8 cellular contexts compared by ENCODE assay signal in the genomic region with DNA sequence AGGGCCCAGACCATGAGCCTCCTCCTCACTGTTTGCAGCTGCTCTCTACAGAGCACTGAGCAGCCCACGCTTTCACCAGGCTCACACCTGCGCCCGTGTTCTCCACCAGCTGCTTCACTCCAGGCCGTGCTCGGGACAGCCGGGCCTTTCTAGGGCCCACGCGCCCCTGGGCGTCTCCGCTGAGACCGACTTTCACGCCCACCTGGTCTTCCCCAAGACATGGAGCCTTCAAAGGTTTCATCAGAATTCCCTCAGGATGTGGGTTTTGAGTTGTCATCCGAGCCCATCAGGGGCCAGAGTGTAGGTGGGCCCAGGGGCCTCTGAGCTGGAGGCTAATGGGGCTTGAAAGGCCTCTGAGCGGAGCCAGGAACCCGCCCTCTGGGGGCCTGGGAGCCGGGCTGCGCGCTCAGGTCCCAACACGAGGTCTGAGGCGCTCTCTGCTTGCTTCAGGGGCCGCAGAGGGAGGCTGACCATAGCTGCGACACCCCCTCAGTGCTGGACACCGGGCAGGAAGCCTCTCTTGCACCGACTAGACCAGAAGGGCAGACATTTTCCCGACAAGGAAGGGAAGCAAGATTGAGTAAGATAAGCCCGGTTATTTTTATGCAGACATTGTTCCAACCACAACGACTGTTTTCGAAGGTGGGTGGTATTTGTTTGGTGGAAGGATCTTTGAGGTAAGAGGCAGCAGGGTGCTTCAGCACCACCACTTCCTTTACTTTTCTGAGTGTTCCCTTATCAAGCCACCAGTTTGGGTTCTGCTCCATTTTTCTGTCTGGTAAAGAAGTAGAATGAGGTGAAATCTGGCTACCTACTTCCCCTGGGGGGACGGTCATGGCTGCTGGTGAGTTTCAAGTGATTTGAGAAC.
DNase-seq lines count a peak whose midpoint lies in the region; ATAC-seq and TF ChIP-seq lines count a peak whose summit lies in the region.

No MANE protein-coding gene starts in this region.

- H3K4me3 ChIP-seq in ovary: no peak overlapping the region

- H3K36me3 Mint-ChIP-seq in T-cell: no peaks in the 10 kb centered on the region

- intact Hi-C loops in posterior vena cava (cut with DNase I): no loop called here
- intact Hi-C loops in ovary (cut with DNase I): no loop called here

- H3K27ac ChIP-seq in angular gyrus (ENCODE audit: low read depth, low read length) (peak overlapping the region; percentile 25), ovary (no peak overlapping the region)

- peak overlapping the region; percentile 98 to 99 for H3K27ac Mint-ChIP-seq in T-cell

- DNase-seq in T-cell (peak in 33 of 34 experiments; percentile 8 to 66 (median 35)), posterior vena cava (ENCODE audit: low spot score) (no peak), ovary (no peak), NCI-H82 treated with DMSO at 0.1 percent for 48 hours (lab: John Stamatoyannopoulos, UW; ENCODE audit: unreplicated experiment) (no peak)
- peak; percentile 17 for DNase-seq in stimulated activated CD8-positive, alpha-beta memory T cell treated with anti-CD3 and anti-CD28 coated beads, Interleukin-15, amount 100 ng/mL, for 1 hour (ENCODE audit: low read depth)

- no peak for TF ChIP-seq EP300 in ovary (IDR thresholded peaks at IDR 0.05)

- H3K4me1 Mint-ChIP-seq in T-cell: peaks cover 72 to 77% (median 76%) of the 10 kb centered on the region in 3 donors

- CTCF ChIA-PET in T-cell (lab: Charles Lee): interaction anchor here (0.6 to 1.6 kb wide), 5 partner anchors 124 to 484 kb away, joined by 3 to 5 read pairs (median 4); no protein-coding TSS in a partner anchor

- H3K9me3 ChIP-seq in ovary: no peaks in the 10 kb centered on the region

- TF ChIP-seq POLR2A in ovary (IDR thresholded peaks at IDR 0.05): no peak

- peak overlapping the region; percentile 70 to 79 (median 74) for H3K4me3 Mint-ChIP-seq in T-cell

- no peaks in the 10 kb centered on the region for H3K36me3 ChIP-seq in ovary

- H3K9me3 Mint-ChIP-seq in T-cell: no peaks in the 10 kb centered on the region

- WGBS in ovary, 3 donors: 83 to 88% (median 87%) methylated on average over 29 of the region's 29 CpGs

- ATAC-seq in GM18508 (IDR thresholded peaks at IDR 0.05; ENCODE audit: insufficient read depth, unreplicated experiment) (peak; percentile 41), HG02759 (IDR thresholded peaks at IDR 0.05; ENCODE audit: unreplicated experiment) (peak; percentile 75), T-cell (replicated peaks in 1 of 4) (peak; percentile 85 to 92 (median 86))

- no peak for TF ChIP-seq CTCF in ovary (IDR thresholded peaks at IDR 0.05)

- POLR2A ChIA-PET in T-cell (lab: Charles Lee): interaction anchor here in 1 of 2 donors (0.7 to 0.9 kb wide), 2 partner anchors 9 to 34 kb away, joined by 3 to 4 read pairs; no protein-coding TSS in a partner anchor

- H3K27me3 ChIP-seq in ovary: no peaks in the 10 kb centered on the region

- no peaks in the 10 kb centered on the region for H3K27me3 Mint-ChIP-seq in T-cell

- H3K4me1 ChIP-seq in ovary (ENCODE audit: insufficient read depth): peaks cover 3% of the 10 kb centered on the region

Comparison
In these comparisons a context has a peak if more than half of its experiments do, and no peak if none do; other contexts are left out.
1. DNase-seq: peak in T-cell (33 of 34) and stimulated activated CD8-positive, alpha-beta memory T cell treated with anti-CD3 and anti-CD28 coated beads, Interleukin-15, amount 100 ng/mL, for 1 hour (single experiment); none in posterior vena cava (single experiment), ovary (0 of 5) and NCI-H82 treated with DMSO at 0.1 percent for 48 hours (single experiment).
2. Peak in every context shown above with its lines, with median percentiles within 50 percentile points of each other: ATAC-seq.